34 cellular contexts compared by ENCODE assay signal in the genomic region with DNA sequence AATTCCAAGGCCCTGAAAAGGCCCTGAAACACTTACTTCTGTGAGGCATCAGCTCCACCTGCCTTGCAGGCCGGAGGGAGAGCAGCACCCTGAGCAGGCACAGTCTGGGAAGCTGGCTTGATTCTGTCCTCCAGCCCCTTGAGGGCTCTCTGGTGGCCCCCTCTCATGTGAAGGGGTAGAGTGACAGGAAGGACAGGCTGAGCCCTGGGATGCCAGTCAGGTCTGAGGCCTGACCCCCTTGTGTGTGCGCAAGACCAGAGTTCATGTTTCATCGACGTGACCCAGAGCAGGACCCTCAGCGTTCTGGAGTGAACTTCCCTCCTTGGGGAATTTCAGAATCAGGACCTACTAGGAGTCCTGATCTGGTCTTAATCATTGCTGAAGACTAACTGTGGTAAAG. TPM values are rescaled to one million over a fixed set of nuclear protein-coding genes. Genes with fewer than 3 reads are reported as not detected.
"Had no signal": no experiment of that assay in that cellular context is flagged by ENCODE, and none has a peak within 500 bp of the region (broad histone marks: within the 10 kb centered on the region; RNA-seq: fewer than 3 reads in every experiment).

No MANE protein-coding gene starts in this region.

- H3K27ac ChIP-seq: epithelial cell of prostate, esophagus muscularis mucosa, foreskin keratinocyte, heart right ventricle, lower lobe of right lung, neural progenitor cell, prostate gland, right atrium auricular region, sigmoid colon, spleen, thoracic aorta, upper lobe of right lung, uterus had no signal

- H3K9ac ChIP-seq: neural progenitor cell had no signal

- H2AFZ ChIP-seq: neural progenitor cell had no signal

- H3K4me3 Mint-ChIP-seq: dendritic cell treated with granulocyte-macrophage colony-stimulating factor and Interleukin-4, amounts not matched to agents 40 ng/mL and 50 ng/mL, for 4 days; endodermal cell; immature natural killer cell; natural killer cell; neural progenitor cell; stimulated activated memory B cell treated with anti-CD40 and anti-IgM and Interleukin-4, amounts not matched to agents 10 μg/mL and 1 μg/mL and 100 μg/mL, for 72 hours had no signal

- H3K27ac Mint-ChIP-seq: dendritic cell treated with granulocyte-macrophage colony-stimulating factor and Interleukin-4, amounts not matched to agents 40 ng/mL and 50 ng/mL, for 4 days; endodermal cell; immature natural killer cell; natural killer cell; neural progenitor cell; stimulated activated memory B cell treated with anti-CD40 and anti-IgM and Interleukin-4, amounts not matched to agents 10 μg/mL and 1 μg/mL and 100 μg/mL, for 72 hours had no signal

- H3K36me3 ChIP-seq: esophagus muscularis mucosa, heart right ventricle, lower lobe of right lung, neural progenitor cell, prostate gland, right atrium auricular region, sigmoid colon, spleen, thoracic aorta, tibial nerve, upper lobe of right lung, uterus had no signal

- H3K9me3 ChIP-seq: esophagus muscularis mucosa, heart right ventricle, lower lobe of right lung, prostate gland, right atrium auricular region, sigmoid colon, spleen, thoracic aorta, tibial nerve, upper lobe of right lung, uterus had no signal

- H3K36me3 Mint-ChIP-seq: immature natural killer cell; natural killer cell; neural progenitor cell; stimulated activated memory B cell treated with anti-CD40 and anti-IgM and Interleukin-4, amounts not matched to agents 10 μg/mL and 1 μg/mL and 100 μg/mL, for 72 hours had no signal

- DNase-seq: cerebellar nuclear complex; effector CD8-positive, alpha-beta T cell; endodermal cell; foreskin keratinocyte; glutamatergic neuron; heart right ventricle; hypothalamus; immature natural killer cell; islet precursor cell; kidney glomerular epithelial cell; left ventricle myocardium superior; lower lobe of right lung; natural killer cell; nucleus accumbens; sigmoid colon; spleen; stimulated activated CD4-positive, alpha-beta T cell treated with anti-CD3 and anti-CD28 coated beads, Interleukin-4, amount 100 ng/mL, for 4 hours; stimulated activated naive CD8-positive, alpha-beta T cell treated with anti-CD3 and anti-CD28 coated beads, Interleukin-15, Interleukin-2, amounts not matched to agents 100 U/mL and 50 U/mL, for 24 hours; substantia nigra; upper lobe of right lung; uterus had no signal

- H3K4me3 ChIP-seq: esophagus muscularis mucosa, heart right ventricle, lower lobe of right lung, neural progenitor cell, prostate gland, right atrium auricular region, sigmoid colon, spleen, thoracic aorta, tibial nerve, upper lobe of right lung, uterus had no signal

- H3K4me1 ChIP-seq: foreskin keratinocyte, prostate gland, right atrium auricular region, upper lobe of right lung, uterus had no signal

- H3K4me1 Mint-ChIP-seq: immature natural killer cell; natural killer cell; stimulated activated memory B cell treated with anti-CD40 and anti-IgM and Interleukin-4, amounts not matched to agents 10 μg/mL and 1 μg/mL and 100 μg/mL, for 72 hours had no signal

- H3K9me3 Mint-ChIP-seq: dendritic cell treated with granulocyte-macrophage colony-stimulating factor and Interleukin-4, amounts not matched to agents 40 ng/mL and 50 ng/mL, for 4 days; endodermal cell; immature natural killer cell; natural killer cell; neural progenitor cell; stimulated activated memory B cell treated with anti-CD40 and anti-IgM and Interleukin-4, amounts not matched to agents 10 μg/mL and 1 μg/mL and 100 μg/mL, for 72 hours had no signal

- H3K27me3 ChIP-seq: esophagus muscularis mucosa, foreskin keratinocyte, heart right ventricle, neural progenitor cell, right atrium auricular region, sigmoid colon, spleen, tibial nerve, upper lobe of right lung, uterus had no signal

- H3K4me2 ChIP-seq: neural progenitor cell had no signal

RNA-seq across cellular contexts. Expression of gene RNASE8, which starts 1.3 kb away (rescaled TPM):
- total RNA-seq: endodermal cell, esophagus muscularis mucosa, fibroblast of lung, foreskin keratinocyte, heart right ventricle, left ventricle myocardium superior, lower lobe of right lung, mononuclear cell, natural killer cell, osteocyte, prostate gland, right atrium auricular region, sigmoid colon, skeletal muscle tissue, spleen, thoracic aorta, tibial nerve, upper lobe of right lung, uterus had no signal
- polyA plus RNA-seq: fibroblast of lung, foreskin keratinocyte, heart right ventricle, immature natural killer cell, sigmoid colon, spleen had no signal

RNA-seq across cellular contexts. Expression of gene RNASE7, which starts 16.7 kb away (rescaled TPM):
- total RNA-seq: endodermal cell, esophagus muscularis mucosa, fibroblast of lung, heart right ventricle, left ventricle myocardium superior, lower lobe of right lung, mononuclear cell, natural killer cell, osteocyte, right atrium auricular region, sigmoid colon, skeletal muscle tissue, spleen, tibial nerve, upper lobe of right lung, uterus had no signal
- polyA plus RNA-seq: fibroblast of lung, immature natural killer cell, spleen had no signal

RNA-seq across cellular contexts. Expression of gene RNASE13, which starts 24.3 kb away (rescaled TPM):
- total RNA-seq: endodermal cell, esophagus muscularis mucosa, fibroblast of lung, foreskin keratinocyte, heart right ventricle, left ventricle myocardium superior, lower lobe of right lung, mononuclear cell, natural killer cell, osteocyte, right atrium auricular region, sigmoid colon, skeletal muscle tissue, thoracic aorta, tibial nerve, upper lobe of right lung, uterus had no signal
- polyA plus RNA-seq: fibroblast of lung, foreskin keratinocyte, heart right ventricle, immature natural killer cell, sigmoid colon, spleen had no signal

RNA-seq across cellular contexts. Expression of gene TPPP2, which starts 28.9 kb away (rescaled TPM):
- total RNA-seq: esophagus muscularis mucosa, fibroblast of lung, foreskin keratinocyte, lower lobe of right lung, mononuclear cell, natural killer cell, osteocyte, sigmoid colon, skeletal muscle tissue, thoracic aorta, tibial nerve, upper lobe of right lung had no signal
- polyA plus RNA-seq: fibroblast of lung, foreskin keratinocyte, immature natural killer cell had no signal
